In the genomic region with DNA sequence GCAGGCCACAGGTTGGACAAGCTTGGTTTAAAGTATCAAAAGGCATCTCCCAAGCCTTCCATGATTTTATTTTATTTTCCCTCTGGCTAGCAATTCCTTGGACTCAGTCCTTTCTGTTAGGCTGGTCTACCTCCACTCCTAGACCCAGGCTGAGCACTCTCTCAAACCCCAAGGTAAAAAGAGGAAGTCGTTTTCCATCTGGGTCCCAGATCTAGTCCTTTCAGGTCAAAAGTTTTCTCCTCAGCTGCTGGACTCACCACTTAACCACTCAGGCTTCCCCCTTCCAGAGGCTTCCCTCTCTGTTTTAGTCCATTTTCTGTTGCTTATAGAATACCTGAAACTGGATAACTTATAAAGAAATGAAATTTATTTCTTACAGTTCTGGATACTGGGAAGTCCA, we compare ENCODE assay signal across 24 cellular contexts.
DNase-seq lines count a peak whose midpoint lies in the region; ATAC-seq, FAIRE-seq and TF ChIP-seq lines count a peak whose summit lies in the region.
"Had no signal": no experiment of that assay in that cellular context is flagged by ENCODE, and none has a peak within 500 bp of the region (broad histone marks: within the 10 kb centered on the region; RNA-seq: fewer than 3 reads in every experiment).

No MANE protein-coding gene starts in this region.

- H3K36me3 ChIP-seq in SK-N-SH (replicated peaks in 1 of 2; ENCODE audit: control insufficient read depth in 1 of 2, insufficient read depth in 2 of 2, low read length in 1 of 2) (peaks cover 0 to 27% of the 10 kb centered on the region in 2 experiments), astrocyte (ENCODE audit: insufficient read depth, low read length) (no peaks in the 10 kb centered on the region), neutrophil (peaks cover 50% of the 10 kb centered on the region), neuronal stem cell (replicated peaks in 1 of 2; ENCODE audit: control insufficient read depth in 2 of 2, insufficient read depth in 2 of 2, low read length in 2 of 2) (no peaks in the 10 kb centered on the region), testis (ENCODE audit: low read depth, missing control alignments) (no peaks in the 10 kb centered on the region)

- H3K18ac ChIP-seq in neuronal stem cell (ENCODE audit: low read length): no peak overlapping the region

- no peaks in the 10 kb centered on the region; the same call in 1 of the 2 replicates for H3K27me3 Mint-ChIP-seq in HFFc6 (ENCODE audit: insufficient read depth)
- no peaks in the 10 kb centered on the region for H3K27me3 Mint-ChIP-seq in astrocyte (ENCODE audit: low read depth, unreplicated experiment)
- H3K27me3 Mint-ChIP-seq in type B pancreatic cell: no peaks in the 10 kb centered on the region

- H3K79me1 ChIP-seq in neuronal stem cell (ENCODE audit: low read depth, low read length): no peaks in the 10 kb centered on the region

- TF ChIP-seq EP300 in SK-N-SH (IDR thresholded peaks at IDR 0.05; ENCODE audit: borderline replicate concordance in 1 of 2, low read depth in 1 of 2, low read length in 1 of 2): no peak

- peaks cover 33% of the 10 kb centered on the region for H3K36me3 Mint-ChIP-seq in HFFc6 (ENCODE audit: low read depth)
- H3K36me3 Mint-ChIP-seq in astrocyte (ENCODE audit: low read depth, unreplicated experiment): peaks cover 5% of the 10 kb centered on the region
- H3K36me3 Mint-ChIP-seq in type B pancreatic cell: no peaks in the 10 kb centered on the region
- H3K36me3 Mint-ChIP-seq: mesothelial cell of epicardium had no signal

- no peak overlapping the region for H2AFZ ChIP-seq in SK-N-SH (ENCODE audit: low read depth)
- H2AFZ ChIP-seq in astrocyte (ENCODE audit: low read depth, low read length): no peak overlapping the region
- H2AFZ ChIP-seq in neuronal stem cell (ENCODE audit: low read length): no peak overlapping the region
- H2AFZ ChIP-seq: PC-9 had no signal

- H3K4me2 ChIP-seq in SK-N-SH (peak overlapping the region; percentile 59), astrocyte (ENCODE audit: low read length) (peak overlapping the region; percentile 69), neuronal stem cell (ENCODE audit: insufficient read depth, low read length, poor library complexity, severe bottlenecking) (no peak overlapping the region)
- H3K4me2 ChIP-seq: PC-9 had no signal

- DNase-seq in SK-N-SH (no peak), HFFc6 (no peak), astrocyte (ENCODE audit: low read depth) (no peak), neuronal stem cell (ENCODE audit: low spot score) (no peak), type B pancreatic cell (ENCODE audit: extremely low spot score, unreplicated experiment) (no peak), testis (no peak)
- DNase-seq: activated CD4-positive, alpha-beta T cell treated with anti-CD3 and anti-CD28 coated beads, Interleukin-2, amount 50 U/mL, for 4 hours; aorta; C1 segment of cervical spinal cord; endodermal cell; hypothalamus; KG1; kidney; NCI-H1417 treated with DMSO at 0.1 percent for 48 hours; PC-9; stimulated activated CD4-positive, alpha-beta T cell treated with anti-CD3 and anti-CD28 coated beads, Interleukin-2, amount 100 ng/mL, for 48 hours had no signal

- H2BK15ac ChIP-seq in neuronal stem cell (ENCODE audit: low read length): no peak overlapping the region

- H3K4me3 Mint-ChIP-seq in HFFc6 (0 out of 2 replicates have a peak overlapping the region, but pooled peaks have one; percentile 79), astrocyte (ENCODE audit: unreplicated experiment) (peak overlapping the region; percentile 61), type B pancreatic cell (no peak overlapping the region)
- H3K4me3 Mint-ChIP-seq: endodermal cell, mesothelial cell of epicardium had no signal

- H2BK12ac ChIP-seq in neuronal stem cell (ENCODE audit: low read length): no peak overlapping the region

- peaks cover 80% of the 10 kb centered on the region for H3K79me2 ChIP-seq in SK-N-SH (ENCODE audit: insufficient read depth)
- no peaks in the 10 kb centered on the region for H3K79me2 ChIP-seq in astrocyte (ENCODE audit: insufficient read depth, low read length)

- H3F3A ChIP-seq in SK-N-SH (replicated peaks; ENCODE audit: insufficient read depth): peaks cover 48% of the 10 kb centered on the region

- H3K27me3 ChIP-seq in SK-N-SH (ENCODE audit: insufficient read depth) (no peaks in the 10 kb centered on the region), astrocyte (ENCODE audit: insufficient read depth, low read length) (no peaks in the 10 kb centered on the region), neutrophil (no peaks in the 10 kb centered on the region), neuronal stem cell (ENCODE audit: control insufficient read depth in 3 of 3, insufficient read depth in 3 of 3, low read depth in 1 of 3, low read length in 3 of 3) (no peaks in the 10 kb centered on the region), testis (no peaks in the 10 kb centered on the region)

- H3K4me1 Mint-ChIP-seq in HFFc6 (ENCODE audit: low read depth) (peaks cover 25% of the 10 kb centered on the region), astrocyte (ENCODE audit: low read depth, unreplicated experiment) (peaks cover 34% of the 10 kb centered on the region), type B pancreatic cell (ENCODE audit: unreplicated experiment) (peaks cover 4% of the 10 kb centered on the region)

- H2BK120ac ChIP-seq in neuronal stem cell (ENCODE audit: low read depth, low read length): no peak overlapping the region

- H3K14ac ChIP-seq in neuronal stem cell (ENCODE audit: low read length): no peak overlapping the region

- no peak for FAIRE-seq in astrocyte (lab: Jason Lieb, UNC)
- FAIRE-seq: H1, kidney had no signal

- intact Hi-C loops in testis (cut with DNase I; ENCODE audit: low total_unique reads): no loop called here

- no peak overlapping the region for H2AK5ac ChIP-seq in neuronal stem cell (ENCODE audit: low read depth, low read length)

- no peak overlapping the region for H3K4ac ChIP-seq in neuronal stem cell (ENCODE audit: low read length)

- H3K4me3 ChIP-seq in SK-N-SH (ENCODE audit: low read depth in 2 of 2, low read length in 1 of 2) (no peak overlapping the region), astrocyte (ENCODE audit: insufficient read depth, low read depth, low read length) (peak overlapping the region; percentile 20), neutrophil (ENCODE audit: low read depth in 1 of 2, low read length in 1 of 2) (no peak overlapping the region), neuronal stem cell (ENCODE audit: low read length in 2 of 2) (no peak overlapping the region), testis (no peak overlapping the region)
- H3K4me3 ChIP-seq: PC-9, SK-N-MC had no signal

- no peak for ATAC-seq in SK-N-SH treated with all-trans-retinoic acid at 6 μM for 48 hours
- ATAC-seq: sciatic nerve had no signal

- H3K27ac Mint-ChIP-seq in HFFc6 (peak overlapping the region; percentile 90), astrocyte (ENCODE audit: unreplicated experiment) (peak overlapping the region; percentile 83), type B pancreatic cell (no peak overlapping the region)
- H3K27ac Mint-ChIP-seq: endodermal cell, mesothelial cell of epicardium had no signal

- H3K4me1 ChIP-seq in SK-N-SH (ENCODE audit: control insufficient read depth in 1 of 2, insufficient read depth in 2 of 2, low read depth in 1 of 2, low read length in 1 of 2) (peaks cover 13 to 27% of the 10 kb centered on the region in 2 experiments), astrocyte (ENCODE audit: insufficient read depth, low read length) (peaks cover 26% of the 10 kb centered on the region), neutrophil (ENCODE audit: control insufficient read depth in 1 of 2, insufficient read depth in 1 of 2, low read depth in 1 of 2, low read length in 1 of 2) (peaks cover 0 to 17% of the 10 kb centered on the region in 2 experiments), neuronal stem cell (ENCODE audit: control insufficient read depth in 2 of 2, insufficient read depth in 1 of 2, low read depth in 1 of 2, low read length in 2 of 2) (peaks cover 2% of the 10 kb centered on the region in 2 donors), testis (peaks cover 34% of the 10 kb centered on the region)

- H3K9ac ChIP-seq in SK-N-SH (no peak overlapping the region; the same call in 1 of the 2 replicates), astrocyte (ENCODE audit: low read length) (no peak overlapping the region), neuronal stem cell (ENCODE audit: low read depth, low read length, poor library complexity) (no peak overlapping the region)

- H2BK5ac ChIP-seq in neuronal stem cell (ENCODE audit: low read length): no peak overlapping the region

- POLR2A ChIA-PET in SK-N-SH (lab: Yijun Ruan, JAX): no interaction called here

- no peaks in the 10 kb centered on the region for H3K9me3 Mint-ChIP-seq in HFFc6
- no peaks in the 10 kb centered on the region for H3K9me3 Mint-ChIP-seq in astrocyte (ENCODE audit: unreplicated experiment)
- no peaks in the 10 kb centered on the region for H3K9me3 Mint-ChIP-seq in type B pancreatic cell
- H3K9me3 Mint-ChIP-seq: endodermal cell, mesothelial cell of epicardium had no signal

- no peak for TF ChIP-seq CTCF in SK-N-SH (IDR thresholded peaks at IDR 0.05)
- no peak for TF ChIP-seq CTCF in HFFc6 (IDR thresholded peaks at IDR 0.05)
- no peak for TF ChIP-seq CTCF in astrocyte (IDR thresholded peaks at IDR 0.05; ENCODE audit: insufficient read depth, low read depth, low read length)
- no peak for TF ChIP-seq CTCF in neutrophil (IDR thresholded peaks at IDR 0.05)
- no peak for TF ChIP-seq CTCF in type B pancreatic cell (conservative IDR thresholded peaks at IDR 0.05)
- no peak for TF ChIP-seq CTCF in testis (IDR thresholded peaks at IDR 0.05)

- H4K8ac ChIP-seq in neuronal stem cell (ENCODE audit: low read depth, low read length): no peak overlapping the region

- H3K27ac ChIP-seq in SK-N-SH (ENCODE audit: low read depth in 2 of 2, low read length in 1 of 2): peak overlapping the region in 1 of 2 experiments; percentile 82; a peak in 3 of 4 replicates
- peak overlapping the region; percentile 72 for H3K27ac ChIP-seq in astrocyte (ENCODE audit: low read depth, low read length)
- H3K27ac ChIP-seq in neutrophil: peak overlapping the region; percentile 12
- H3K27ac ChIP-seq in neuronal stem cell (replicated peaks; ENCODE audit: low read length): no peak overlapping the region
- peak overlapping the region in 1 of 2 donors; percentile 65 for H3K27ac ChIP-seq in testis
- H3K27ac ChIP-seq: 22Rv1, HL-60, PC-9 had no signal

- TF ChIP-seq RAD21 in SK-N-SH (IDR thresholded peaks at IDR 0.05; ENCODE audit: low read length): no peak

- H3K9me3 ChIP-seq in SK-N-SH (no peaks in the 10 kb centered on the region), astrocyte (ENCODE audit: insufficient read depth, low read depth, low read length) (no peaks in the 10 kb centered on the region), neutrophil (no peaks in the 10 kb centered on the region), neuronal stem cell (replicated peaks in 1 of 2; ENCODE audit: control insufficient read depth in 2 of 2, insufficient read depth in 1 of 2, low read depth in 1 of 2, low read length in 2 of 2) (no peaks in the 10 kb centered on the region), testis (no peaks in the 10 kb centered on the region)

- peaks cover 3% of the 10 kb centered on the region; the same call in 1 of the 2 replicates for H4K20me1 ChIP-seq in SK-N-SH (ENCODE audit: insufficient read depth)
- H4K20me1 ChIP-seq in astrocyte (ENCODE audit: insufficient read depth, low read length): peaks cover 4% of the 10 kb centered on the region

- 96% methylated on average over 1 of the region's 1 CpG for WGBS in SK-N-SH (ENCODE audit: low lambda C conversion rate)
- WGBS in neuronal stem cell (ENCODE audit: extremely low coverage in 2 of 2, insufficient read length in 2 of 2, insufficient replicate concordance in 1 of 2), 2 donors: no CpG with 5 or more reads among the region's 1 CpG
- WGBS in testis, 2 donors: 69 to 76% methylated on average over 1 of the region's 1 CpG

- CTCF ChIA-PET in SK-N-SH (lab: Yijun Ruan, JAX): interaction anchor here (1.1 to 1.4 kb wide), 3 partner anchors 12 to 252 kb away, joined by 3 to 5 read pairs (median 3); no protein-coding TSS in a partner anchor

- no peaks in the 10 kb centered on the region for H3K9me2 ChIP-seq in SK-N-SH

- H4K91ac ChIP-seq in neuronal stem cell (ENCODE audit: low read depth, low read length, poor library complexity): no peak overlapping the region

- H3K23ac ChIP-seq in neuronal stem cell (ENCODE audit: low read depth, low read length, poor library complexity): no peak overlapping the region

- no peak for TF ChIP-seq POLR2A in testis (IDR thresholded peaks at IDR 0.05)
